ENCODE assay signal across 21 cellular contexts in genomic region chr6:138607478-138608433, GRCh38.
"Had no signal": no experiment of that assay in that cellular context is flagged by ENCODE, and none has a peak within 500 bp of the region (broad histone marks: within the 10 kb centered on the region; RNA-seq: fewer than 3 reads in every experiment).

No MANE protein-coding gene starts in this region.

- H3K9me3 Mint-ChIP-seq: activated B cell treated with CpG ODN at 0.5 μM for 24 hours; activated naive CD4-positive, alpha-beta T cell treated with anti-CD3 and anti-CD28 coated beads, Interleukin-2, amount 50 U/mL, for 72 hours; activated T-cell treated with anti-CD3 and anti-CD28 coated beads, Interleukin-2, amount 50 U/mL, for 24 hours; activated T-helper 17 cell treated with anti-CD3 and anti-CD28 coated beads, Interleukin-2, amount 50 U/mL, for 72 hours; memory B cell; nephron progenitor cell; stimulated activated naive CD8-positive, alpha-beta T cell treated with anti-CD3 and anti-CD28 coated beads, Interleukin-15, Interleukin-2, amounts not matched to agents 100 ng/mL and 50 ng/mL, for 24 hours; T-helper 1 cell treated with Interleukin-12 subunit alpha and Interleukin-12 subunit beta and Interleukin-4 antibody, amounts not matched to agents 30 μg/mL and 1 μg/mL, for 36 hours had no signal

- H3K4me3 Mint-ChIP-seq: activated B cell treated with CpG ODN at 0.5 μM for 24 hours; activated CD4-positive, alpha-beta T cell treated with anti-CD3 and anti-CD28 coated beads for 36 hours; activated T-cell treated with anti-CD3 and anti-CD28 coated beads, Interleukin-2, amount 50 U/mL, for 24 hours; activated T-helper 17 cell treated with anti-CD3 and anti-CD28 coated beads, Interleukin-2, amount 50 U/mL, for 72 hours; memory B cell; nephron progenitor cell; stimulated activated naive CD8-positive, alpha-beta T cell treated with anti-CD3 and anti-CD28 coated beads, Interleukin-15, Interleukin-2, amounts not matched to agents 100 ng/mL and 50 ng/mL, for 24 hours; T-helper 1 cell treated with Interleukin-12 subunit alpha and Interleukin-12 subunit beta and Interleukin-4 antibody, amounts not matched to agents 30 μg/mL and 1 μg/mL, for 36 hours had no signal

- H3K36me3 Mint-ChIP-seq: activated naive CD4-positive, alpha-beta T cell treated with anti-CD3 and anti-CD28 coated beads, Interleukin-2, amount 50 U/mL, for 72 hours; memory B cell had no signal

- H3K27ac Mint-ChIP-seq: activated B cell treated with CpG ODN at 0.5 μM for 24 hours; activated CD4-positive, alpha-beta T cell treated with anti-CD3 and anti-CD28 coated beads for 36 hours; activated naive CD4-positive, alpha-beta T cell treated with anti-CD3 and anti-CD28 coated beads, Interleukin-2, amount 50 U/mL, for 72 hours; activated T-cell treated with anti-CD3 and anti-CD28 coated beads, Interleukin-2, amount 50 U/mL, for 24 hours; activated T-helper 17 cell treated with anti-CD3 and anti-CD28 coated beads, Interleukin-2, amount 50 U/mL, for 72 hours; memory B cell; nephron progenitor cell; stimulated activated naive CD8-positive, alpha-beta T cell treated with anti-CD3 and anti-CD28 coated beads, Interleukin-15, Interleukin-2, amounts not matched to agents 100 ng/mL and 50 ng/mL, for 24 hours; T-helper 1 cell treated with Interleukin-12 subunit alpha and Interleukin-12 subunit beta and Interleukin-4 antibody, amounts not matched to agents 30 μg/mL and 1 μg/mL, for 36 hours had no signal

- DNase-seq: activated B cell treated with CpG ODN at 0.5 μM for 24 hours; activated CD4-positive, alpha-beta T cell treated with anti-CD3 and anti-CD28 coated beads for 36 hours; activated CD4-positive, alpha-beta T cell treated with anti-CD3 and anti-CD28 coated beads, Interleukin-2, amount 50 U/mL, for 4 hours; activated CD8-positive, alpha-beta memory T cell treated with anti-CD3 and anti-CD28 coated beads for 24 hours; activated CD8-positive, alpha-beta memory T cell treated with anti-CD3 and anti-CD28 coated beads, Interleukin-2, amount 50 U/mL, for 4 hours; activated T-cell treated with anti-CD3 and anti-CD28 coated beads, Interleukin-2, amount 50 U/mL, for 24 hours; aorta; dorsolateral prefrontal cortex; heart left ventricle; left cardiac atrium; nephron progenitor cell; ovary; spleen; stimulated activated CD4-positive, alpha-beta T cell treated with anti-CD3 and anti-CD28 coated beads, Interleukin-4, amount 100 ng/mL, for 4 hours; substantia nigra; thyroid gland had no signal

- H3K4me1 Mint-ChIP-seq: activated B cell treated with CpG ODN at 0.5 μM for 24 hours; activated CD4-positive, alpha-beta T cell treated with anti-CD3 and anti-CD28 coated beads for 36 hours; activated T-helper 17 cell treated with anti-CD3 and anti-CD28 coated beads, Interleukin-2, amount 50 U/mL, for 72 hours; memory B cell had no signal
